In the genomic region with DNA sequence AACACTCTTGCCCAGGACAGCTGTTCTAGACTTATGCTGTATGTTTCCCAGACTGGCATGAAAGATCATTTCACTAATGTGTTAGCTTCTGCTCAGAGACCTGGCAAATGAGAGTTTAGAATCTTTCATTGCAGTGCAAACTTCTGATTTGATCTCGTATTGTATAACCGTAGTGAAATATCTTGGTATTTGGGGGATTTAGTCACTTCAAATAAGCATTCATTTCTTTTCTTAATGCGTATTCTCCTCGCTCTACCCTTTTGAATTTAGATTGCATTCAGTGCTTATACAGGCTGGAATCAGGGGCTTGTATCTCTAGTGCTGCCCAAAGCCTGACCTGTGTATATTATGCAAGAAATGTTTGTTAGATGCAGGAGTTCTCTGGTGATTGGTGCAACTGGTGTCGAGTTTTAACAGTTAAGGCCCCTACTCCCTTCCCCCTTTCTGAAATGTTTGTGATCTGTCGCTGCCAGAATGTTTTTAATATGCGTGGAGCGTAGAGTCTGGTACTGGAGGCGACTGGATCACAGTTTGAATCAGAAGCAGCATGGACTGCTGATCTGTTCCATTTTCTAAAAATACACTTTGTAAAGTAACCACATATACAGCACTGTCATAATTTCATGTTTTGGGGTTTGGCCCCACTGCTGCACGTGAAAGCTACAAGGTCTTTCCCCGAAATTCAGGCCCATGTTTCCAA, we compare ENCODE assay signal across 12 cellular contexts.
A peak's percentile ranks its signal among the peaks of the same experiment; 100 is the strongest.
DNase-seq lines count a peak whose midpoint lies in the region; ATAC-seq and TF ChIP-seq lines count a peak whose summit lies in the region.
"Had no signal": no experiment of that assay in that cellular context is flagged by ENCODE, and none has a peak within 500 bp of the region (broad histone marks: within the 10 kb centered on the region; RNA-seq: fewer than 3 reads in every experiment).

No MANE protein-coding gene starts in this region.

- ATAC-seq in activated CD8-positive, alpha-beta T cell treated with anti-CD3 and anti-CD28 coated beads for 36 hours = no peak
- no peak for ATAC-seq in activated CD8-positive, alpha-beta T cell treated with anti-CD3 and anti-CD28 coated beads, Interleukin-2, amount 10 ng/mL, durations not matched to agents 7 days and 5 days
- ATAC-seq in T-helper 17 cell (no peak), heart right ventricle (peak in 1 of 8 donors; percentile 13), omental fat pad (ENCODE audit: low FRiP score) (no peak)
- ATAC-seq: stimulated activated naive CD8-positive, alpha-beta T cell treated with anti-CD3 and anti-CD28 coated beads, Interleukin-15, amount 100 ng/mL, for 72 hours had no signal

- intact Hi-C loops in activated CD8-positive, alpha-beta T cell treated with anti-CD3 and anti-CD28 coated beads for 36 hours (cut with micrococcal nuclease) = loop anchor here (5.0 kb wide), 1 partner anchor 384 kb away; a partner anchor contains a TSS
- intact Hi-C loops in heart right ventricle (cut with DNase I) = loop anchor here in 3 of 10 donors (10.0 kb wide), 3 partner anchors 74 to 206 kb away; no protein-coding TSS in a partner anchor
- intact Hi-C loops in lower leg skin (cut with DNase I; ENCODE audit: low total_unique reads) = no loop called here

- H3K4me3 Mint-ChIP-seq in activated CD8-positive, alpha-beta T cell treated with anti-CD3 and anti-CD28 coated beads for 36 hours = no peak overlapping the region
- H3K4me3 Mint-ChIP-seq in activated CD8-positive, alpha-beta T cell treated with anti-CD3 and anti-CD28 coated beads, Interleukin-2, amount 10 ng/mL, durations not matched to agents 7 days and 5 days = no peak overlapping the region
- peak overlapping the region; percentile 9 for H3K4me3 Mint-ChIP-seq in T-helper 17 cell
- H3K4me3 Mint-ChIP-seq: stimulated activated naive CD8-positive, alpha-beta T cell treated with anti-CD3 and anti-CD28 coated beads, Interleukin-15, amount 100 ng/mL, for 72 hours had no signal

- peak overlapping the region; percentile 23 for H3K27ac Mint-ChIP-seq in activated CD8-positive, alpha-beta T cell treated with anti-CD3 and anti-CD28 coated beads for 36 hours
- no peak overlapping the region for H3K27ac Mint-ChIP-seq in activated CD8-positive, alpha-beta T cell treated with anti-CD3 and anti-CD28 coated beads, Interleukin-2, amount 10 ng/mL, durations not matched to agents 7 days and 5 days
- peak overlapping the region; percentile 85 for H3K27ac Mint-ChIP-seq in T-helper 17 cell
- H3K27ac Mint-ChIP-seq: stimulated activated naive CD8-positive, alpha-beta T cell treated with anti-CD3 and anti-CD28 coated beads, Interleukin-15, amount 100 ng/mL, for 72 hours had no signal

- CTCF ChIA-PET in activated CD8-positive, alpha-beta T cell treated with anti-CD3 and anti-CD28 coated beads for 36 hours (lab: Charles Lee) = no interaction called here
- CTCF ChIA-PET in activated CD8-positive, alpha-beta T cell treated with anti-CD3 and anti-CD28 coated beads, Interleukin-2, amount 10 ng/mL, durations not matched to agents 7 days and 5 days (lab: Charles Lee) = interaction anchor here (1.3 kb wide), 1 partner anchor 36 kb away, joined by 3 read pairs; no protein-coding TSS in a partner anchor

- POLR2A ChIA-PET in activated CD8-positive, alpha-beta T cell treated with anti-CD3 and anti-CD28 coated beads for 36 hours (lab: Charles Lee) = interaction anchor here (1.2 kb wide), 1 partner anchor 385 kb away, joined by 3 read pairs; a partner anchor contains a TSS
- POLR2A ChIA-PET in activated CD8-positive, alpha-beta T cell treated with anti-CD3 and anti-CD28 coated beads, Interleukin-2, amount 10 ng/mL, durations not matched to agents 7 days and 5 days (lab: Charles Lee) = interaction anchor here (1.3 kb wide), 1 partner anchor 384 kb away, joined by 7 read pairs; a partner anchor contains a TSS

- no peaks in the 10 kb centered on the region for H3K27me3 ChIP-seq in heart right ventricle

- H3K9me3 Mint-ChIP-seq in activated CD8-positive, alpha-beta T cell treated with anti-CD3 and anti-CD28 coated beads for 36 hours = no peaks in the 10 kb centered on the region
- H3K9me3 Mint-ChIP-seq in activated CD8-positive, alpha-beta T cell treated with anti-CD3 and anti-CD28 coated beads, Interleukin-2, amount 10 ng/mL, durations not matched to agents 7 days and 5 days (ENCODE audit: insufficient read depth) = no peaks in the 10 kb centered on the region
- H3K9me3 Mint-ChIP-seq: stimulated activated naive CD8-positive, alpha-beta T cell treated with anti-CD3 and anti-CD28 coated beads, Interleukin-15, amount 100 ng/mL, for 72 hours had no signal

- no peak overlapping the region for H3K4me3 ChIP-seq in heart right ventricle
- no peak overlapping the region for H3K4me3 ChIP-seq in lower leg skin (ENCODE audit: low read depth, poor library complexity, severe bottlenecking)
- H3K4me3 ChIP-seq: prostate gland had no signal

- DNase-seq in activated CD8-positive, alpha-beta T cell treated with anti-CD3 and anti-CD28 coated beads for 36 hours = no peak
- no peak for DNase-seq in activated CD8-positive, alpha-beta T cell treated with anti-CD3 and anti-CD28 coated beads, Interleukin-2, amount 10 ng/mL, durations not matched to agents 7 days and 5 days
- DNase-seq in T-helper 17 cell = no peak
- DNase-seq in heart right ventricle = no peak
- peak; percentile 24 for DNase-seq in pons (ENCODE audit: low spot score)
- DNase-seq in HT-29 (ENCODE audit: low spot score) = no peak
- no peak for DNase-seq in omental fat pad (ENCODE audit: low spot score)
- no peak for DNase-seq in lower leg skin (ENCODE audit: low spot score in 2 of 2)
- DNase-seq: 8988T; kidney; stimulated activated naive CD8-positive, alpha-beta T cell treated with anti-CD3 and anti-CD28 coated beads, Interleukin-15, amount 100 ng/mL, for 72 hours had no signal

- no peaks in the 10 kb centered on the region for H3K27me3 Mint-ChIP-seq in activated CD8-positive, alpha-beta T cell treated with anti-CD3 and anti-CD28 coated beads for 36 hours
- no peaks in the 10 kb centered on the region for H3K27me3 Mint-ChIP-seq in activated CD8-positive, alpha-beta T cell treated with anti-CD3 and anti-CD28 coated beads, Interleukin-2, amount 10 ng/mL, durations not matched to agents 7 days and 5 days (ENCODE audit: low read depth)
- no peaks in the 10 kb centered on the region for H3K27me3 Mint-ChIP-seq in T-helper 17 cell
- H3K27me3 Mint-ChIP-seq: stimulated activated naive CD8-positive, alpha-beta T cell treated with anti-CD3 and anti-CD28 coated beads, Interleukin-15, amount 100 ng/mL, for 72 hours had no signal

- peaks cover 0 to 89% (median 62%) of the 10 kb centered on the region in 9 donors for H3K4me1 ChIP-seq in heart right ventricle
- H3K4me1 ChIP-seq: prostate gland had no signal

- WGBS in heart right ventricle, 2 donors = 59 to 77% methylated on average over 11 of the region's 11 CpGs
- 89 to 92% methylated on average over 11 of the region's 11 CpGs for WGBS in lower leg skin, 2 donors

- TF ChIP-seq POLR2A in lower leg skin (IDR thresholded peaks at IDR 0.05) = no peak

- peaks cover 3% of the 10 kb centered on the region for H3K36me3 Mint-ChIP-seq in activated CD8-positive, alpha-beta T cell treated with anti-CD3 and anti-CD28 coated beads for 36 hours (ENCODE audit: low read depth)
- H3K36me3 Mint-ChIP-seq in activated CD8-positive, alpha-beta T cell treated with anti-CD3 and anti-CD28 coated beads, Interleukin-2, amount 10 ng/mL, durations not matched to agents 7 days and 5 days (ENCODE audit: low read depth) = peaks cover 16% of the 10 kb centered on the region
- no peaks in the 10 kb centered on the region for H3K36me3 Mint-ChIP-seq in T-helper 17 cell (ENCODE audit: low read depth)

- peak overlapping the region in 9 of 10 donors; percentile 37 to 79 (median 63) for H3K27ac ChIP-seq in heart right ventricle
- H3K27ac ChIP-seq: prostate gland had no signal

- no peaks in the 10 kb centered on the region for H3K9me3 ChIP-seq in T-helper 17 cell (ENCODE audit: control insufficient read depth, low read length, poor library complexity, severe bottlenecking)
- H3K9me3 ChIP-seq in heart right ventricle = no peaks in the 10 kb centered on the region
- H3K9me3 ChIP-seq: prostate gland had no signal

- no peak for TF ChIP-seq CTCF in activated CD8-positive, alpha-beta T cell treated with anti-CD3 and anti-CD28 coated beads for 36 hours (IDR thresholded peaks at IDR 0.05)
- no peak for TF ChIP-seq CTCF in heart right ventricle (IDR thresholded peaks at IDR 0.05)
- no peak for TF ChIP-seq CTCF in omental fat pad (IDR thresholded peaks at IDR 0.05)
- TF ChIP-seq CTCF in lower leg skin (IDR thresholded peaks at IDR 0.05) = no peak

- H3K4me1 Mint-ChIP-seq in activated CD8-positive, alpha-beta T cell treated with anti-CD3 and anti-CD28 coated beads for 36 hours (ENCODE audit: low read depth) = peaks cover 80% of the 10 kb centered on the region
- peaks cover 81% of the 10 kb centered on the region for H3K4me1 Mint-ChIP-seq in activated CD8-positive, alpha-beta T cell treated with anti-CD3 and anti-CD28 coated beads, Interleukin-2, amount 10 ng/mL, durations not matched to agents 7 days and 5 days (ENCODE audit: low read depth)
- H3K4me1 Mint-ChIP-seq in T-helper 17 cell = peaks cover 60% of the 10 kb centered on the region

- peaks cover 0 to 5% (median 0%) of the 10 kb centered on the region in 9 donors for H3K36me3 ChIP-seq in heart right ventricle
- H3K36me3 ChIP-seq: prostate gland had no signal
